Comparison of ENCODE assay signal across 3 cellular contexts in genomic region chr20:48049171-48049570, GRCh38.
"Had no signal": no experiment of that assay in that cellular context is flagged by ENCODE, and none has a peak within 500 bp of the region (broad histone marks: within the 10 kb centered on the region; RNA-seq: fewer than 3 reads in every experiment).

No MANE protein-coding gene starts in this region.

- DNase-seq: GDM1, GF-D8 had no signal

- H3K4me3 ChIP-seq: GM12878 had no signal

- ATAC-seq: GM12878 had no signal
